In genomic region chr18:57831597-57832377, GRCh38 we compare ENCODE assay signal across 1 cellular context.
TF ChIP-seq lines count a peak whose summit lies in the region.

No MANE protein-coding gene starts in this region.

TF ChIP-seq in K562, 482 proteins besides CTCF, POLR2A, EP300 and RAD21 (continues in another document):
- TF ChIP-seq FIP1L1 (IDR thresholded peaks at IDR 0.05; ENCODE audit: low read depth, low read length, poor library complexity, severe bottlenecking) (no peak), TFE3 (CRISPR knock-in tag; IDR thresholded peaks at IDR 0.05) (no peak), ZNF707 (CRISPR knock-in tag; conservative IDR thresholded peaks at IDR 0.05) (no peak), ZNF79 (CRISPR knock-in tag; IDR thresholded peaks at IDR 0.05; ENCODE audit: low read depth) (no peak), CBX5 (IDR thresholded peaks at IDR 0.05; ENCODE audit: borderline replicate concordance, low read depth) (no peak), MAFG (tag; conservative IDR thresholded peaks at IDR 0.05) (0 out of 2 replicates have a peak, but pooled peaks have one; percentile 22), PYGO2 (tag; IDR thresholded peaks at IDR 0.05) (no peak), ZNF644 (tag; IDR thresholded peaks at IDR 0.05; ENCODE audit: low read depth) (no peak), ELF1 (tag; IDR thresholded peaks at IDR 0.05) (no peak), CC2D1A (IDR thresholded peaks at IDR 0.05) (0 out of 2 replicates have a peak, but pooled peaks have one; percentile 52), ZNF766 (CRISPR knock-in tag; conservative IDR thresholded peaks at IDR 0.05) (no peak), ARNT (IDR thresholded peaks at IDR 0.05) (no peak), RBM25 (IDR thresholded peaks at IDR 0.05; ENCODE audit: low read depth, low read length, severe bottlenecking) (no peak), ZNF431 (CRISPR knock-in tag; IDR thresholded peaks at IDR 0.05) (no peak), MAFF (IDR thresholded peaks at IDR 0.05; ENCODE audit: low read length) (no peak), ZFX (CRISPR knock-in tag; IDR thresholded peaks at IDR 0.05) (no peak), NFIX (CRISPR knock-in tag; IDR thresholded peaks at IDR 0.05; ENCODE audit: low read depth) (no peak), BRCA1 (IDR thresholded peaks at IDR 0.05) (no peak), BRCA1 (CRISPR knock-in tag; IDR thresholded peaks at IDR 0.05) (no peak), KAT2B (IDR thresholded peaks at IDR 0.05; ENCODE audit: low read depth, low read length) (no peak), ARHGAP35 (IDR thresholded peaks at IDR 0.05; ENCODE audit: partially characterized antibody) (no peak), EZH2 (IDR thresholded peaks at IDR 0.05; ENCODE audit: borderline replicate concordance, low read depth, low read length) (no peak), XRCC3 (IDR thresholded peaks at IDR 0.05) (no peak), RUNX1 (IDR thresholded peaks at IDR 0.05; ENCODE audit: low read depth) (no peak), ILF3 (IDR thresholded peaks at IDR 0.05; ENCODE audit: borderline replicate concordance) (no peak), ZNF408 (CRISPR knock-in tag; IDR thresholded peaks at IDR 0.05; ENCODE audit: low read depth) (no peak), SIN3B (IDR thresholded peaks at IDR 0.05; ENCODE audit: low read depth) (no peak), ZBTB8A (IDR thresholded peaks at IDR 0.05; ENCODE audit: partially characterized antibody) (no peak), MBD2 (IDR thresholded peaks at IDR 0.05; ENCODE audit: borderline replicate concordance, low read depth) (no peak), GTF2F1 (IDR thresholded peaks at IDR 0.05; ENCODE audit: low read depth, low read length) (no peak), ASH1L (IDR thresholded peaks at IDR 0.05; ENCODE audit: borderline replicate concordance, low read depth, partially characterized antibody) (peak; percentile 46), ZBTB9 (CRISPR knock-in tag; IDR thresholded peaks at IDR 0.05) (no peak), HMGXB4 (CRISPR knock-in tag; IDR thresholded peaks at IDR 0.05) (no peak), ZSCAN29 (IDR thresholded peaks at IDR 0.05) (no peak)
- TF ChIP-seq, protein P1, sequence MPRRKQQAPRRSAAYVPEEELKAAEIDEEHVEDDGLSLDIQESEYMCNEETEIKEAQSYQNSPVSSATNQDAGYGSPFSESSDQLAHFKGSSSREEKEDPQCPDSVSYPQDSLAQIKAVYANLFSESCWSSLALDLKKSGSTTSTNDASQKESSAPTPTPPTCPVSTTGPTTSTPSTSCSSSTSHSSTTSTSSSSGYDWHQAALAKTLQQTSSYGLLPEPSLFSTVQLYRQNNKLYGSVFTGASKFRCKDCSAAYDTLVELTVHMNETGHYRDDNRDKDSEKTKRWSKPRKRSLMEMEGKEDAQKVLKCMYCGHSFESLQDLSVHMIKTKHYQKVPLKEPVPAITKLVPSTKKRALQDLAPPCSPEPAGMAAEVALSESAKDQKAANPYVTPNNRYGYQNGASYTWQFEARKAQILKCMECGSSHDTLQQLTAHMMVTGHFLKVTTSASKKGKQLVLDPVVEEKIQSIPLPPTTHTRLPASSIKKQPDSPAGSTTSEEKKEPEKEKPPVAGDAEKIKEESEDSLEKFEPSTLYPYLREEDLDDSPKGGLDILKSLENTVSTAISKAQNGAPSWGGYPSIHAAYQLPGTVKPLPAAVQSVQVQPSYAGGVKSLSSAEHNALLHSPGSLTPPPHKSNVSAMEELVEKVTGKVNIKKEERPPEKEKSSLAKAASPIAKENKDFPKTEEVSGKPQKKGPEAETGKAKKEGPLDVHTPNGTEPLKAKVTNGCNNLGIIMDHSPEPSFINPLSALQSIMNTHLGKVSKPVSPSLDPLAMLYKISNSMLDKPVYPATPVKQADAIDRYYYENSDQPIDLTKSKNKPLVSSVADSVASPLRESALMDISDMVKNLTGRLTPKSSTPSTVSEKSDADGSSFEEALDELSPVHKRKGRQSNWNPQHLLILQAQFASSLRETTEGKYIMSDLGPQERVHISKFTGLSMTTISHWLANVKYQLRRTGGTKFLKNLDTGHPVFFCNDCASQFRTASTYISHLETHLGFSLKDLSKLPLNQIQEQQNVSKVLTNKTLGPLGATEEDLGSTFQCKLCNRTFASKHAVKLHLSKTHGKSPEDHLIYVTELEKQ (CRISPR knock-in tag; IDR thresholded peaks at IDR 0.05) = no peak
- TF ChIP-seq, protein P2, sequence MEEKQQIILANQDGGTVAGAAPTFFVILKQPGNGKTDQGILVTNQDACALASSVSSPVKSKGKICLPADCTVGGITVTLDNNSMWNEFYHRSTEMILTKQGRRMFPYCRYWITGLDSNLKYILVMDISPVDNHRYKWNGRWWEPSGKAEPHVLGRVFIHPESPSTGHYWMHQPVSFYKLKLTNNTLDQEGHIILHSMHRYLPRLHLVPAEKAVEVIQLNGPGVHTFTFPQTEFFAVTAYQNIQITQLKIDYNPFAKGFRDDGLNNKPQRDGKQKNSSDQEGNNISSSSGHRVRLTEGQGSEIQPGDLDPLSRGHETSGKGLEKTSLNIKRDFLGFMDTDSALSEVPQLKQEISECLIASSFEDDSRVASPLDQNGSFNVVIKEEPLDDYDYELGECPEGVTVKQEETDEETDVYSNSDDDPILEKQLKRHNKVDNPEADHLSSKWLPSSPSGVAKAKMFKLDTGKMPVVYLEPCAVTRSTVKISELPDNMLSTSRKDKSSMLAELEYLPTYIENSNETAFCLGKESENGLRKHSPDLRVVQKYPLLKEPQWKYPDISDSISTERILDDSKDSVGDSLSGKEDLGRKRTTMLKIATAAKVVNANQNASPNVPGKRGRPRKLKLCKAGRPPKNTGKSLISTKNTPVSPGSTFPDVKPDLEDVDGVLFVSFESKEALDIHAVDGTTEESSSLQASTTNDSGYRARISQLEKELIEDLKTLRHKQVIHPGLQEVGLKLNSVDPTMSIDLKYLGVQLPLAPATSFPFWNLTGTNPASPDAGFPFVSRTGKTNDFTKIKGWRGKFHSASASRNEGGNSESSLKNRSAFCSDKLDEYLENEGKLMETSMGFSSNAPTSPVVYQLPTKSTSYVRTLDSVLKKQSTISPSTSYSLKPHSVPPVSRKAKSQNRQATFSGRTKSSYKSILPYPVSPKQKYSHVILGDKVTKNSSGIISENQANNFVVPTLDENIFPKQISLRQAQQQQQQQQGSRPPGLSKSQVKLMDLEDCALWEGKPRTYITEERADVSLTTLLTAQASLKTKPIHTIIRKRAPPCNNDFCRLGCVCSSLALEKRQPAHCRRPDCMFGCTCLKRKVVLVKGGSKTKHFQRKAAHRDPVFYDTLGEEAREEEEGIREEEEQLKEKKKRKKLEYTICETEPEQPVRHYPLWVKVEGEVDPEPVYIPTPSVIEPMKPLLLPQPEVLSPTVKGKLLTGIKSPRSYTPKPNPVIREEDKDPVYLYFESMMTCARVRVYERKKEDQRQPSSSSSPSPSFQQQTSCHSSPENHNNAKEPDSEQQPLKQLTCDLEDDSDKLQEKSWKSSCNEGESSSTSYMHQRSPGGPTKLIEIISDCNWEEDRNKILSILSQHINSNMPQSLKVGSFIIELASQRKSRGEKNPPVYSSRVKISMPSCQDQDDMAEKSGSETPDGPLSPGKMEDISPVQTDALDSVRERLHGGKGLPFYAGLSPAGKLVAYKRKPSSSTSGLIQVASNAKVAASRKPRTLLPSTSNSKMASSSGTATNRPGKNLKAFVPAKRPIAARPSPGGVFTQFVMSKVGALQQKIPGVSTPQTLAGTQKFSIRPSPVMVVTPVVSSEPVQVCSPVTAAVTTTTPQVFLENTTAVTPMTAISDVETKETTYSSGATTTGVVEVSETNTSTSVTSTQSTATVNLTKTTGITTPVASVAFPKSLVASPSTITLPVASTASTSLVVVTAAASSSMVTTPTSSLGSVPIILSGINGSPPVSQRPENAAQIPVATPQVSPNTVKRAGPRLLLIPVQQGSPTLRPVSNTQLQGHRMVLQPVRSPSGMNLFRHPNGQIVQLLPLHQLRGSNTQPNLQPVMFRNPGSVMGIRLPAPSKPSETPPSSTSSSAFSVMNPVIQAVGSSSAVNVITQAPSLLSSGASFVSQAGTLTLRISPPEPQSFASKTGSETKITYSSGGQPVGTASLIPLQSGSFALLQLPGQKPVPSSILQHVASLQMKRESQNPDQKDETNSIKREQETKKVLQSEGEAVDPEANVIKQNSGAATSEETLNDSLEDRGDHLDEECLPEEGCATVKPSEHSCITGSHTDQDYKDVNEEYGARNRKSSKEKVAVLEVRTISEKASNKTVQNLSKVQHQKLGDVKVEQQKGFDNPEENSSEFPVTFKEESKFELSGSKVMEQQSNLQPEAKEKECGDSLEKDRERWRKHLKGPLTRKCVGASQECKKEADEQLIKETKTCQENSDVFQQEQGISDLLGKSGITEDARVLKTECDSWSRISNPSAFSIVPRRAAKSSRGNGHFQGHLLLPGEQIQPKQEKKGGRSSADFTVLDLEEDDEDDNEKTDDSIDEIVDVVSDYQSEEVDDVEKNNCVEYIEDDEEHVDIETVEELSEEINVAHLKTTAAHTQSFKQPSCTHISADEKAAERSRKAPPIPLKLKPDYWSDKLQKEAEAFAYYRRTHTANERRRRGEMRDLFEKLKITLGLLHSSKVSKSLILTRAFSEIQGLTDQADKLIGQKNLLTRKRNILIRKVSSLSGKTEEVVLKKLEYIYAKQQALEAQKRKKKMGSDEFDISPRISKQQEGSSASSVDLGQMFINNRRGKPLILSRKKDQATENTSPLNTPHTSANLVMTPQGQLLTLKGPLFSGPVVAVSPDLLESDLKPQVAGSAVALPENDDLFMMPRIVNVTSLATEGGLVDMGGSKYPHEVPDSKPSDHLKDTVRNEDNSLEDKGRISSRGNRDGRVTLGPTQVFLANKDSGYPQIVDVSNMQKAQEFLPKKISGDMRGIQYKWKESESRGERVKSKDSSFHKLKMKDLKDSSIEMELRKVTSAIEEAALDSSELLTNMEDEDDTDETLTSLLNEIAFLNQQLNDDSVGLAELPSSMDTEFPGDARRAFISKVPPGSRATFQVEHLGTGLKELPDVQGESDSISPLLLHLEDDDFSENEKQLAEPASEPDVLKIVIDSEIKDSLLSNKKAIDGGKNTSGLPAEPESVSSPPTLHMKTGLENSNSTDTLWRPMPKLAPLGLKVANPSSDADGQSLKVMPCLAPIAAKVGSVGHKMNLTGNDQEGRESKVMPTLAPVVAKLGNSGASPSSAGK (IDR thresholded peaks at IDR 0.05) = no peak
- TF ChIP-seq, protein P3, sequence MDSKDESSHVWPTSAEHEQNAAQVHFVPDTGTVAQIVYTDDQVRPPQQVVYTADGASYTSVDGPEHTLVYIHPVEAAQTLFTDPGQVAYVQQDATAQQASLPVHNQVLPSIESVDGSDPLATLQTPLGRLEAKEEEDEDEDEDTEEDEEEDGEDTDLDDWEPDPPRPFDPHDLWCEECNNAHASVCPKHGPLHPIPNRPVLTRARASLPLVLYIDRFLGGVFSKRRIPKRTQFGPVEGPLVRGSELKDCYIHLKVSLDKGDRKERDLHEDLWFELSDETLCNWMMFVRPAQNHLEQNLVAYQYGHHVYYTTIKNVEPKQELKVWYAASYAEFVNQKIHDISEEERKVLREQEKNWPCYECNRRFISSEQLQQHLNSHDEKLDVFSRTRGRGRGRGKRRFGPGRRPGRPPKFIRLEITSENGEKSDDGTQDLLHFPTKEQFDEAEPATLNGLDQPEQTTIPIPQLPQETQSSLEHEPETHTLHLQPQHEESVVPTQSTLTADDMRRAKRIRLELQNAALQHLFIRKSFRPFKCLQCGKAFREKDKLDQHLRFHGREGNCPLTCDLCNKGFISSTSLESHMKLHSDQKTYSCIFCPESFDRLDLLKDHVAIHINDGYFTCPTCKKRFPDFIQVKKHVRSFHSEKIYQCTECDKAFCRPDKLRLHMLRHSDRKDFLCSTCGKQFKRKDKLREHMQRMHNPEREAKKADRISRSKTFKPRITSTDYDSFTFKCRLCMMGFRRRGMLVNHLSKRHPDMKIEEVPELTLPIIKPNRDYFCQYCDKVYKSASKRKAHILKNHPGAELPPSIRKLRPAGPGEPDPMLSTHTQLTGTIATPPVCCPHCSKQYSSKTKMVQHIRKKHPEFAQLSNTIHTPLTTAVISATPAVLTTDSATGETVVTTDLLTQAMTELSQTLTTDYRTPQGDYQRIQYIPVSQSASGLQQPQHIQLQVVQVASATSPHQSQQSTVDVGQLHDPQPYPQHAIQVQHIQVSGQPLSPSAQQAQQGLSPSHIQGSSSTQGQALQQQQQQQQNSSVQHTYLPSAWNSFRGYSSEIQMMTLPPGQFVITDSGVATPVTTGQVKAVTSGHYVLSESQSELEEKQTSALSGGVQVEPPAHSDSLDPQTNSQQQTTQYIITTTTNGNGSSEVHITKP (IDR thresholded peaks at IDR 0.05; ENCODE audit: partially characterized antibody) = no peak
